ENCODE assay signal across 25 cellular contexts in genomic region chr1:200962631-200963030, GRCh38.
DNase-seq lines count a peak whose midpoint lies in the region; ATAC-seq and TF ChIP-seq lines count a peak whose summit lies in the region.
"Had no signal": no experiment of that assay in that cellular context is flagged by ENCODE, and none has a peak within 500 bp of the region (broad histone marks: within the 10 kb centered on the region; RNA-seq: fewer than 3 reads in every experiment).

No MANE protein-coding gene starts in this region.

- no peaks in the 10 kb centered on the region for H3K36me3 Mint-ChIP-seq in activated CD4-positive, alpha-beta T cell treated with anti-CD3 and anti-CD28 coated beads, Interleukin-2, amount 10 ng/mL, durations not matched to agents 7 days and 5 days (ENCODE audit: low read depth)
- H3K36me3 Mint-ChIP-seq: natural killer cell treated with Interleukin-12 subunit alpha and Interleukin-12 subunit beta and Interleukin-15 and Interleukin-18, amount 100 ng/mL, for 72 hours had no signal

- H3K27ac Mint-ChIP-seq in stimulated activated naive CD8-positive, alpha-beta T cell treated with anti-CD3 and anti-CD28 coated beads, Interleukin-15, amount 100 ng/mL, for 72 hours, result peak overlapping the region; percentile 6 to 67
- no peak overlapping the region for H3K27ac Mint-ChIP-seq in activated CD4-positive, alpha-beta T cell treated with anti-CD3 and anti-CD28 coated beads, Interleukin-2, amount 10 ng/mL, durations not matched to agents 7 days and 5 days
- H3K27ac Mint-ChIP-seq: activated CD8-positive, alpha-beta T cell treated with anti-CD3 and anti-CD28 coated beads, Interleukin-2, amount 10 ng/mL, durations not matched to agents 7 days and 5 days; activated naive CD8-positive, alpha-beta T cell treated with anti-CD3 and anti-CD28 coated beads, Interleukin-2, amount 10 ng/mL, durations not matched to agents 7 days and 5 days; activated T-helper 2 cell treated with anti-CD3 and anti-CD28 coated beads, Interferon-gamma antibody, Interleukin-2, Interleukin-4, amounts not matched to agents 10 μg/mL and 5 μg/mL and 100 μg/mL, durations not matched to agents 14 hours and 24 hours and 36 hours; dendritic cell treated with granulocyte-macrophage colony-stimulating factor and Interleukin-4, amounts not matched to agents 40 ng/mL and 50 ng/mL, for 4 days; IgD-negative memory B cell; natural killer cell treated with Interleukin-12 subunit alpha and Interleukin-12 subunit beta and Interleukin-15 and Interleukin-18, amount 100 ng/mL, for 72 hours had no signal

- no peaks in the 10 kb centered on the region for H3K27me3 ChIP-seq in hepatocyte
- no peaks in the 10 kb centered on the region for H3K27me3 ChIP-seq in upper lobe of right lung
- H3K27me3 ChIP-seq: sigmoid colon, upper lobe of left lung had no signal

- no peaks in the 10 kb centered on the region for H3K79me2 ChIP-seq in hepatocyte

- H3K4me1 ChIP-seq in hepatocyte (ENCODE audit: insufficient read depth), result no peaks in the 10 kb centered on the region
- H3K4me1 ChIP-seq in upper lobe of right lung, result no peaks in the 10 kb centered on the region
- H3K4me1 ChIP-seq: lower lobe of right lung, sigmoid colon, upper lobe of left lung had no signal

- no peaks in the 10 kb centered on the region for H3K9me3 Mint-ChIP-seq in stimulated activated naive CD8-positive, alpha-beta T cell treated with anti-CD3 and anti-CD28 coated beads, Interleukin-15, amount 100 ng/mL, for 72 hours
- no peaks in the 10 kb centered on the region for H3K9me3 Mint-ChIP-seq in activated CD4-positive, alpha-beta T cell treated with anti-CD3 and anti-CD28 coated beads, Interleukin-2, amount 10 ng/mL, durations not matched to agents 7 days and 5 days
- H3K9me3 Mint-ChIP-seq: activated naive CD8-positive, alpha-beta T cell treated with anti-CD3 and anti-CD28 coated beads, Interleukin-2, amount 10 ng/mL, durations not matched to agents 7 days and 5 days; activated T-helper 2 cell treated with anti-CD3 and anti-CD28 coated beads, Interferon-gamma antibody, Interleukin-2, Interleukin-4, amounts not matched to agents 10 μg/mL and 5 μg/mL and 100 μg/mL, durations not matched to agents 14 hours and 24 hours and 36 hours; dendritic cell treated with granulocyte-macrophage colony-stimulating factor and Interleukin-4, amounts not matched to agents 40 ng/mL and 50 ng/mL, for 4 days; IgD-negative memory B cell; natural killer cell treated with Interleukin-12 subunit alpha and Interleukin-12 subunit beta and Interleukin-15 and Interleukin-18, amount 100 ng/mL, for 72 hours had no signal

- H3K4me1 Mint-ChIP-seq in stimulated activated naive CD8-positive, alpha-beta T cell treated with anti-CD3 and anti-CD28 coated beads, Interleukin-15, amount 100 ng/mL, for 72 hours, result no peaks in the 10 kb centered on the region
- no peaks in the 10 kb centered on the region for H3K4me1 Mint-ChIP-seq in activated CD4-positive, alpha-beta T cell treated with anti-CD3 and anti-CD28 coated beads, Interleukin-2, amount 10 ng/mL, durations not matched to agents 7 days and 5 days

- no peaks in the 10 kb centered on the region for H3K9me2 ChIP-seq in hepatocyte (replicated peaks; ENCODE audit: insufficient read depth)

- DNase-seq in stimulated activated naive CD8-positive, alpha-beta T cell treated with anti-CD3 and anti-CD28 coated beads, Interleukin-15, amount 100 ng/mL, for 72 hours, result no peak
- no peak for DNase-seq in stimulated activated naive CD8-positive, alpha-beta T cell treated with anti-CD3 and anti-CD28 coated beads, Interleukin-15, Interleukin-2, amounts not matched to agents 100 U/mL and 50 U/mL, for 24 hours
- DNase-seq in NCI-H2171 (lab: John Stamatoyannopoulos, UW), result peak; percentile 58
- peak; percentile 2 for DNase-seq in hepatocyte (ENCODE audit: low spot score)
- peak; percentile 31 for DNase-seq in upper lobe of right lung
- DNase-seq in activated CD4-positive, alpha-beta T cell treated with anti-CD3 and anti-CD28 coated beads, Interleukin-2, amount 10 ng/mL, durations not matched to agents 7 days and 5 days, result no peak
- DNase-seq: activated CD4-positive, alpha-beta T cell treated with anti-CD3 and anti-CD28 coated beads for 1 hour; activated CD8-positive, alpha-beta T cell treated with anti-CD3 and anti-CD28 coated beads, Interleukin-2, amount 10 ng/mL, durations not matched to agents 7 days and 5 days; activated naive CD8-positive, alpha-beta T cell treated with anti-CD3 and anti-CD28 coated beads, Interleukin-2, amount 10 ng/mL, durations not matched to agents 7 days and 5 days; activated T-cell treated with anti-CD3 and anti-CD28 coated beads for 4 hours; central memory CD4-positive, alpha-beta T cell; COR-L47; lower lobe of right lung; mucosa of descending colon; MV-4-11; SHP77 treated with DMSO at 0.1 percent for 48 hours; sigmoid colon; stimulated activated CD4-positive, alpha-beta T cell treated with anti-CD3 and anti-CD28 coated beads, Interleukin-4, amount 100 ng/mL, for 4 hours; upper lobe of left lung had no signal

- POLR2A ChIA-PET in activated CD4-positive, alpha-beta T cell treated with anti-CD3 and anti-CD28 coated beads, Interleukin-2, amount 10 ng/mL, durations not matched to agents 7 days and 5 days (lab: Charles Lee), result no interaction called here

- H3K4me3 ChIP-seq in hepatocyte, result no peak overlapping the region
- H3K4me3 ChIP-seq in upper lobe of right lung, result no peak overlapping the region
- H3K4me3 ChIP-seq: lower lobe of right lung, mucosa of descending colon, sigmoid colon, upper lobe of left lung had no signal

- H2AFZ ChIP-seq in hepatocyte, result no peak overlapping the region

- H3K36me3 ChIP-seq in hepatocyte (replicated peaks; ENCODE audit: insufficient read depth, low read depth), result no peaks in the 10 kb centered on the region
- no peaks in the 10 kb centered on the region for H3K36me3 ChIP-seq in upper lobe of right lung
- H3K36me3 ChIP-seq: lower lobe of right lung, sigmoid colon, upper lobe of left lung had no signal

- CTCF ChIA-PET in activated CD4-positive, alpha-beta T cell treated with anti-CD3 and anti-CD28 coated beads, Interleukin-2, amount 10 ng/mL, durations not matched to agents 7 days and 5 days (lab: Charles Lee), result interaction anchor here (1.6 to 2.3 kb wide), 2 partner anchors 9 to 17 kb away, joined by 5 to 9 read pairs; no protein-coding TSS in a partner anchor

- intact Hi-C loops in upper lobe of right lung (cut with DNase I), result no loop called here

- H3K27ac ChIP-seq in hepatocyte (no peak overlapping the region), upper lobe of right lung (no peak overlapping the region)
- H3K27ac ChIP-seq: lower lobe of right lung, sigmoid colon, upper lobe of left lung had no signal

- no peaks in the 10 kb centered on the region for H4K20me1 ChIP-seq in hepatocyte (ENCODE audit: insufficient read depth, poor library complexity, severe bottlenecking)

- H3K4me3 Mint-ChIP-seq in stimulated activated naive CD8-positive, alpha-beta T cell treated with anti-CD3 and anti-CD28 coated beads, Interleukin-15, amount 100 ng/mL, for 72 hours, result no peak overlapping the region
- H3K4me3 Mint-ChIP-seq in activated CD4-positive, alpha-beta T cell treated with anti-CD3 and anti-CD28 coated beads, Interleukin-2, amount 10 ng/mL, durations not matched to agents 7 days and 5 days, result no peak overlapping the region
- H3K4me3 Mint-ChIP-seq: activated CD8-positive, alpha-beta T cell treated with anti-CD3 and anti-CD28 coated beads, Interleukin-2, amount 10 ng/mL, durations not matched to agents 7 days and 5 days; activated naive CD8-positive, alpha-beta T cell treated with anti-CD3 and anti-CD28 coated beads, Interleukin-2, amount 10 ng/mL, durations not matched to agents 7 days and 5 days; dendritic cell treated with granulocyte-macrophage colony-stimulating factor and Interleukin-4, amounts not matched to agents 40 ng/mL and 50 ng/mL, for 4 days; IgD-negative memory B cell; natural killer cell treated with Interleukin-12 subunit alpha and Interleukin-12 subunit beta and Interleukin-15 and Interleukin-18, amount 100 ng/mL, for 72 hours had no signal

- no peaks in the 10 kb centered on the region for H3K9me3 ChIP-seq in hepatocyte (ENCODE audit: low read depth)
- H3K9me3 ChIP-seq in upper lobe of right lung, result no peaks in the 10 kb centered on the region
- H3K9me3 ChIP-seq: lower lobe of right lung, mucosa of descending colon, sigmoid colon, upper lobe of left lung had no signal

- no peaks in the 10 kb centered on the region for H3K27me3 Mint-ChIP-seq in stimulated activated naive CD8-positive, alpha-beta T cell treated with anti-CD3 and anti-CD28 coated beads, Interleukin-15, amount 100 ng/mL, for 72 hours
- peaks cover 2% of the 10 kb centered on the region for H3K27me3 Mint-ChIP-seq in activated CD4-positive, alpha-beta T cell treated with anti-CD3 and anti-CD28 coated beads, Interleukin-2, amount 10 ng/mL, durations not matched to agents 7 days and 5 days
- H3K27me3 Mint-ChIP-seq: IgD-negative memory B cell; natural killer cell treated with Interleukin-12 subunit alpha and Interleukin-12 subunit beta and Interleukin-15 and Interleukin-18, amount 100 ng/mL, for 72 hours had no signal

- no peak for ATAC-seq in stimulated activated naive CD8-positive, alpha-beta T cell treated with anti-CD3 and anti-CD28 coated beads, Interleukin-15, amount 100 ng/mL, for 72 hours
- no peak for ATAC-seq in stimulated activated naive CD8-positive, alpha-beta T cell treated with anti-CD3 and anti-CD28 coated beads, Interleukin-15, Interleukin-2, amounts not matched to agents 100 U/mL and 50 U/mL, for 24 hours
- ATAC-seq in upper lobe of right lung, result no peak
- ATAC-seq in GM19328 (IDR thresholded peaks at IDR 0.05; ENCODE audit: unreplicated experiment), result no peak
- no peak for ATAC-seq in GM21737 (IDR thresholded peaks at IDR 0.05; ENCODE audit: unreplicated experiment)
- ATAC-seq: activated CD8-positive, alpha-beta T cell treated with anti-CD3 and anti-CD28 coated beads, Interleukin-2, amount 10 ng/mL, durations not matched to agents 7 days and 5 days; lower lobe of right lung; mucosa of descending colon; natural killer cell treated with Interleukin-12 subunit alpha and Interleukin-12 subunit beta and Interleukin-15 and Interleukin-18, amount 100 ng/mL, for 72 hours had no signal

- no peak for TF ChIP-seq CTCF in hepatocyte (IDR thresholded peaks at IDR 0.05; ENCODE audit: poor library complexity)
- no peak for TF ChIP-seq CTCF in upper lobe of right lung (IDR thresholded peaks at IDR 0.05)

- 81% methylated on average over 4 of the region's 4 CpGs for WGBS in hepatocyte (ENCODE audit: low lambda C conversion rate, missing lambda C conversion rate)

- no peak overlapping the region for H3K4me2 ChIP-seq in hepatocyte

Comparison
In these comparisons a context has a peak if more than half of its experiments do, and no peak if none do; other contexts are left out.
1. DNase-seq: peak in NCI-H2171 (single experiment), hepatocyte (single experiment) and upper lobe of right lung (single experiment); none in stimulated activated naive CD8-positive, alpha-beta T cell treated with anti-CD3 and anti-CD28 coated beads, Interleukin-15, amount 100 ng/mL, for 72 hours (0 of 2), stimulated activated naive CD8-positive, alpha-beta T cell treated with anti-CD3 and anti-CD28 coated beads, Interleukin-15, Interleukin-2, amounts not matched to agents 100 U/mL and 50 U/mL, for 24 hours (single experiment) and activated CD4-positive, alpha-beta T cell treated with anti-CD3 and anti-CD28 coated beads, Interleukin-2, amount 10 ng/mL, durations not matched to agents 7 days and 5 days (single experiment).